27 cellular contexts compared by ENCODE assay signal in genomic region chr2:168369087-168369486, GRCh38.
"Had no signal": no experiment of that assay in that cellular context is flagged by ENCODE, and none has a peak within 500 bp of the region (broad histone marks: within the 10 kb centered on the region; RNA-seq: fewer than 3 reads in every experiment).

No MANE protein-coding gene starts in this region.

- H3K9me3 ChIP-seq: adrenal gland, ascending aorta, testis, uterus had no signal

- H3K79me2 ChIP-seq: hepatocyte had no signal

- H3K4me1 Mint-ChIP-seq: neural progenitor cell, WTC11 had no signal

- H3K4me1 ChIP-seq: adrenal gland, ascending aorta, neural progenitor cell, testis, uterus had no signal

- H2AFZ ChIP-seq: hepatocyte, neural progenitor cell had no signal

- DNase-seq: activated CD4-positive, alpha-beta T cell treated with anti-CD3 and anti-CD28 coated beads, Interleukin-2, amount 50 U/mL, for 4 hours; activated CD8-positive, alpha-beta memory T cell treated with anti-CD3 and anti-CD28 coated beads, Interleukin-2, amount 50 U/mL, for 48 hours; activated naive CD4-positive, alpha-beta T cell; activated T-cell treated with anti-CD3 and anti-CD28 coated beads, Interleukin-2, amount 50 U/mL, for 4 hours; adrenal gland; central memory CD4-positive, alpha-beta T cell; effector memory CD4-positive, alpha-beta T cell; glutamatergic neuron; immature natural killer cell; naive thymus-derived CD4-positive, alpha-beta T cell; posterior cingulate gyrus; small intestine; stimulated activated CD4-positive, alpha-beta T cell treated with anti-CD3 and anti-CD28 coated beads, Interleukin-2, amount 100 ng/mL, for 48 hours; stimulated activated naive CD4-positive, alpha-beta T cell; testis; trophoblast cell; uterus had no signal

- H3K4me2 ChIP-seq: hepatocyte, neural progenitor cell had no signal

- H3K27ac ChIP-seq: adrenal gland, ascending aorta, hepatocyte, neural progenitor cell, testis, uterus had no signal

- H3K4me3 Mint-ChIP-seq: activated naive CD8-positive, alpha-beta T cell; activated T-cell treated with anti-CD3 and anti-CD28 coated beads, Interleukin-2, amount 50 U/mL, for 4 hours; immature natural killer cell; naive thymus-derived CD4-positive, alpha-beta T cell; neural progenitor cell; WTC11 had no signal

- H3K36me3 Mint-ChIP-seq: activated naive CD8-positive, alpha-beta T cell; neural progenitor cell had no signal

- H3K36me3 ChIP-seq: adrenal gland, ascending aorta, neural progenitor cell had no signal

- H3K9ac ChIP-seq: neural progenitor cell had no signal

- H3K27me3 Mint-ChIP-seq: activated naive CD8-positive, alpha-beta T cell; naive thymus-derived CD4-positive, alpha-beta T cell had no signal

- H3K27ac Mint-ChIP-seq: activated naive CD8-positive, alpha-beta T cell; activated T-helper 2 cell treated with anti-CD3 and anti-CD28 coated beads, Interferon-gamma antibody, Interleukin-2, Interleukin-4, amounts not matched to agents 10 μg/mL and 5 μg/mL and 100 μg/mL, durations not matched to agents 14 hours and 24 hours and 36 hours; immature natural killer cell; naive thymus-derived CD4-positive, alpha-beta T cell; neural progenitor cell; WTC11 had no signal

- ATAC-seq: activated T-cell treated with anti-CD3 and anti-CD28 coated beads, Interleukin-2, amount 50 U/mL, for 4 hours; esophagus mucosa; left lobe of liver; naive thymus-derived CD4-positive, alpha-beta T cell; sciatic nerve; WTC11 had no signal

- H3K4me3 ChIP-seq: adrenal gland, ascending aorta, hepatocyte, lung, neural progenitor cell, testis, uterus had no signal

- H3K27me3 ChIP-seq: adrenal gland, ascending aorta, hepatocyte, neural progenitor cell, testis, uterus had no signal
